Comparison of ENCODE assay signal across 28 cellular contexts in the genomic region with DNA sequence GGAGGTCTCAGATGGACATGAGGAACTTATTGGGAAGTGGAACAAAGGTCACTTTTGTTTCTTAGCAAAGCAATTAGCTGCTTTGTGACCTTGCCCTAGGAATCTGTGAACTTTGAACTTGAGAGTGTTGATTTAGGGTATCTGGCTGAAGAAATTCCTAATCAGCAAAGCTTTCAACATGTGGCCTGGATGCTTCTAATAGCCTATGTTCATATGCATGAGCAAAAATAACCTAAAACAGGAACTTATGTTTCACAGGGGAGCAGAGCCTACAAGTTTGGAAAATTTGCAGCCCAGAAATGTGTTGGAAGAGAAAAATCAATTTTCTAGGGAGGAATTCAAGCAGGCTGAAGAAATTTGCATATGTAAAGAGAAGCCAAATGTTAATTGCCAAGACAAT.
"Had no signal": no experiment of that assay in that cellular context is flagged by ENCODE, and none has a peak within 500 bp of the region (broad histone marks: within the 10 kb centered on the region; RNA-seq: fewer than 3 reads in every experiment).

No MANE protein-coding gene starts in this region.

- ATAC-seq: effector memory CD8-positive, alpha-beta T cell; esophagus mucosa; foreskin keratinocyte; gastrocnemius medialis; gastroesophageal sphincter; heart left ventricle; heart right ventricle had no signal

- H3K4me3 ChIP-seq: colonic mucosa, coronary artery, dorsolateral prefrontal cortex, esophagus muscularis mucosa, esophagus squamous epithelium, gastrocnemius medialis, gastroesophageal sphincter, heart left ventricle, heart right ventricle had no signal

- DNase-seq: colonic mucosa; cortex of kidney; dermis blood vessel endothelial cell; dorsolateral prefrontal cortex; effector CD4-positive, alpha-beta T cell; effector CD8-positive, alpha-beta T cell; effector memory CD4-positive, alpha-beta T cell; effector memory CD8-positive, alpha-beta T cell; endodermal cell; erythroblast; esophagus squamous epithelium; foreskin fibroblast; foreskin keratinocyte; foreskin melanocyte; gastrocnemius medialis; glutamatergic neuron; head of caudate nucleus; heart left ventricle; heart right ventricle had no signal

- H3K36me3 ChIP-seq: colonic mucosa, esophagus muscularis mucosa, esophagus squamous epithelium, gastrocnemius medialis, gastroesophageal sphincter, heart left ventricle, heart right ventricle had no signal

- H3K9me3 ChIP-seq: colonic mucosa, gastrocnemius medialis had no signal

- H3K4me1 ChIP-seq: colonic mucosa, esophagus muscularis mucosa, esophagus squamous epithelium, foreskin keratinocyte, gastrocnemius medialis, gastroesophageal sphincter, heart left ventricle, heart right ventricle had no signal

- H3K27me3 ChIP-seq: colonic mucosa, esophagus muscularis mucosa, esophagus squamous epithelium, foreskin keratinocyte, gastrocnemius medialis, gastroesophageal sphincter, heart left ventricle, heart right ventricle had no signal

- H3K27ac ChIP-seq: colonic mucosa, coronary artery, dorsolateral prefrontal cortex, epithelial cell of prostate, esophagus muscularis mucosa, esophagus squamous epithelium, foreskin keratinocyte, gastrocnemius medialis, gastroesophageal sphincter, heart left ventricle, heart right ventricle had no signal

- FAIRE-seq: colon, endometrium, endothelial cell of umbilical vein, frontal cortex had no signal
